Comparison of ENCODE assay signal across 2 cellular contexts in the genomic region with DNA sequence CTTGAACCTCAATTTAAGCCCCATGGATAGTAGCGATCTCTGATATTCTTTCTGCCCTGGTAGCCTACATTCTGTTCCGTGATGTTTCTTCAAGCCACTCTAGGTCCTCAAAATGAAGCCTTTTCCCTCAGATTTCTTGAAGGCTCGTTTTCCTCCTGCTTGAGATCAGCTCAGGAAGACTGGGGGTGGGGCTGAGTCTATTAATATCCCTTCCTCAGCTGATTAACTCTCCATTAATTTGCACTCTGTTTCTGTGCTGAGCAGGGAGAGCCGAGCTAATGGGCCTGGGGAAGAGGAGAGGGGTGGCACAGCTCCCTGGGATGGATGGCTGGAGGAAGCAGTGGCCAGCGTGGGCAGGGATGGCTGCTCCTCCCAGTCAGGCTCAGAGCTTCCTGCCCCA.
TF ChIP-seq lines count a peak whose summit lies in the region.

No MANE protein-coding gene starts in this region.

TF ChIP-seq in liver, 16 proteins besides CTCF, POLR2A, EP300 and RAD21:
- TF ChIP-seq HNF4G (IDR thresholded peaks at IDR 0.05) = no peak
- TF ChIP-seq ZBTB33 (IDR thresholded peaks at IDR 0.05) = no peak
- no peak for TF ChIP-seq EGR1 (IDR thresholded peaks at IDR 0.05; ENCODE audit: low read depth in 2 of 2)
- no peak for TF ChIP-seq RXRA (IDR thresholded peaks at IDR 0.05)
- TF ChIP-seq YY1 (IDR thresholded peaks at IDR 0.05) = no peak
- TF ChIP-seq HNF4A (conservative IDR thresholded peaks at IDR 0.05) = no peak
TF ChIP-seq in liver: peak in this region for 0.

TF ChIP-seq in HepG2, 621 proteins besides CTCF, POLR2A, EP300 and RAD21:
- TF ChIP-seq, protein P1, sequence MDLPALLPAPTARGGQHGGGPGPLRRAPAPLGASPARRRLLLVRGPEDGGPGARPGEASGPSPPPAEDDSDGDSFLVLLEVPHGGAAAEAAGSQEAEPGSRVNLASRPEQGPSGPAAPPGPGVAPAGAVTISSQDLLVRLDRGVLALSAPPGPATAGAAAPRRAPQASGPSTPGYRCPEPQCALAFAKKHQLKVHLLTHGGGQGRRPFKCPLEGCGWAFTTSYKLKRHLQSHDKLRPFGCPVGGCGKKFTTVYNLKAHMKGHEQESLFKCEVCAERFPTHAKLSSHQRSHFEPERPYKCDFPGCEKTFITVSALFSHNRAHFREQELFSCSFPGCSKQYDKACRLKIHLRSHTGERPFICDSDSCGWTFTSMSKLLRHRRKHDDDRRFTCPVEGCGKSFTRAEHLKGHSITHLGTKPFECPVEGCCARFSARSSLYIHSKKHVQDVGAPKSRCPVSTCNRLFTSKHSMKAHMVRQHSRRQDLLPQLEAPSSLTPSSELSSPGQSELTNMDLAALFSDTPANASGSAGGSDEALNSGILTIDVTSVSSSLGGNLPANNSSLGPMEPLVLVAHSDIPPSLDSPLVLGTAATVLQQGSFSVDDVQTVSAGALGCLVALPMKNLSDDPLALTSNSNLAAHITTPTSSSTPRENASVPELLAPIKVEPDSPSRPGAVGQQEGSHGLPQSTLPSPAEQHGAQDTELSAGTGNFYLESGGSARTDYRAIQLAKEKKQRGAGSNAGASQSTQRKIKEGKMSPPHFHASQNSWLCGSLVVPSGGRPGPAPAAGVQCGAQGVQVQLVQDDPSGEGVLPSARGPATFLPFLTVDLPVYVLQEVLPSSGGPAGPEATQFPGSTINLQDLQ (CRISPR knock-in tag; IDR thresholded peaks at IDR 0.05) = no peak
- TF ChIP-seq RBFOX2 (IDR thresholded peaks at IDR 0.05; ENCODE audit: low read depth, low read length) (no peak), ZNF672 (CRISPR knock-in tag; IDR thresholded peaks at IDR 0.05) (no peak), HOXA7 (CRISPR knock-in tag; IDR thresholded peaks at IDR 0.05) (no peak), ZNF780A (CRISPR knock-in tag; IDR thresholded peaks at IDR 0.05) (no peak), ISX (CRISPR knock-in tag; conservative IDR thresholded peaks at IDR 0.05) (no peak), ZNF496 (CRISPR knock-in tag; IDR thresholded peaks at IDR 0.05; ENCODE audit: insufficient replicate concordance) (no peak), U2AF1 (optimal IDR thresholded peaks at IDR 0.05; ENCODE audit: low read depth, low read length) (no peak), DPF2 (CRISPR knock-in tag; IDR thresholded peaks at IDR 0.05; ENCODE audit: borderline replicate concordance, low read depth) (no peak)
